Comparison of ENCODE assay signal across 1 cellular context in the genomic region with DNA sequence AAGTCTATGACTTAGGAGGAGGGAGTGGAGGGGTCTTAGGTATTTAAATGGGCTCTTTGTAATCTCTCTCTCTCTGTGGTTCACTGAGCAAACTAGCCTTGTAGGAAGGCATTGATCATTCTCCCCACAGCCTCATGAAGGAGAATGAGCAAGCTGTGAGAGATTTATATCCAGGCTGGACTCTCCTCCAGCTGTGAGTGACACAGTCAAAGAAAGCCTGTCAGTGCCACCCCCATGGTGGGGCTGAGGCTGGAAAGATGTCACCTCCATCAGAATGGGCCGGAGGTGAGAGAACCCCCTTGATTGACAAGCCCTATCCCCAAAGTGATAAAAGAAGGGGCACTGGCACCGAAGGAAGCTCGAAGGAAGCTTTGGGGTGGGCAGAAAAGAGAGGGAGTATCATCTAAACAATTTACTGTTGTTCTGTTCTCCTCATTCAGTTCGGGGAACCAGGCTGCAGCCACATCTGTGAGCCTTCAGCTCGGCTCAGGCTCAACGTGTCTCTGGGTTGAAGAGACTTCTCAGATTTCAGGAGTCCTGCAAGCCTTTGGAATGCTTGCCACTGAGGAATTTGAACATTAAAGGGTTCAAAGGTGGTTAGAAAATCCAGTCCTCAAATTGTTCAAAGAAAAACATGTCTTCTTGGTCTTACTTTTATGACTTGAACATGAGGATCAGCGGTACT.
TF ChIP-seq lines count a peak whose summit lies in the region.

No MANE protein-coding gene starts in this region.

TF ChIP-seq in HepG2, 621 proteins besides CTCF, POLR2A, EP300 and RAD21 (continued from another document):
- TF ChIP-seq HNF1A (IDR thresholded peaks at IDR 0.05; ENCODE audit: low read depth) (no peak), HNF1A (CRISPR knock-in tag; IDR thresholded peaks at IDR 0.05; ENCODE audit: borderline replicate concordance) (no peak), HNRNPLL (IDR thresholded peaks at IDR 0.05; ENCODE audit: low read depth, low read length, poor library complexity, severe bottlenecking) (no peak), PRPF4 (IDR thresholded peaks at IDR 0.05; ENCODE audit: low read depth, low read length, poor library complexity, severe bottlenecking) (no peak), SP5 (CRISPR knock-in tag; IDR thresholded peaks at IDR 0.05; ENCODE audit: borderline replicate concordance, low read depth) (no peak), SMARCE1 (IDR thresholded peaks at IDR 0.05; ENCODE audit: borderline replicate concordance) (no peak)
